In the genomic region with DNA sequence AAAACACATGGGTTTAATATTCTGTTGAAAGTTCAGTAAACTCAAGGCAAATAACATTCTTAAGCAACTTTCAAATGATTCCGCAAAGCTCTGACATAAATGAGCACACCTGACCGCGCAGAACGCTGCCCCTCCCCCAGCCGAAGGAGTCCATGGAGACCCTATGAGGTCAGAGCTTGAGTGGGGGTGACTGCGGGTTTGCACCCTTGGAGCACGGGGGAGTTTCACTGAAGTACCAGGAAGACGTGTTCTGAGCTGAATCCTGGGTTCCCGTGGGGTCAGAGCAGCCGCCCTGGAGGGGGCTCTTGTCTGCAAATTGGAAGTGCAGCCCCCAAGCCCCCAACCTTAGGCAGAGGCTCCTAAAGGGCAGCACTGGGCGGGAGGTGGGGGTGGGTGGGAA, we compare ENCODE assay signal across 18 cellular contexts.
DNase-seq lines count a peak whose midpoint lies in the region; ATAC-seq, FAIRE-seq and TF ChIP-seq lines count a peak whose summit lies in the region.
"Had no signal": no experiment of that assay in that cellular context is flagged by ENCODE, and none has a peak within 500 bp of the region (broad histone marks: within the 10 kb centered on the region; RNA-seq: fewer than 3 reads in every experiment).

No MANE protein-coding gene starts in this region.

- TF ChIP-seq CTCF in osteoblast (IDR thresholded peaks at IDR 0.05; ENCODE audit: extremely low read depth, low read depth, low read length) (no peak), pancreas (IDR thresholded peaks at IDR 0.05) (no peak)

- H3K36me3 ChIP-seq in H7 (replicated peaks; ENCODE audit: control insufficient read depth, insufficient read depth, low read length) (no peaks in the 10 kb centered on the region), osteoblast (ENCODE audit: insufficient read depth, low read length) (no peaks in the 10 kb centered on the region), pancreas (no peaks in the 10 kb centered on the region)
- H3K36me3 ChIP-seq: BE2C, HAP-1 had no signal

- no peak overlapping the region for H3K27ac ChIP-seq in osteoblast (ENCODE audit: low read depth, low read length)
- H3K27ac ChIP-seq in pancreas = no peak overlapping the region

- ATAC-seq in pancreas = no peak
- ATAC-seq: HepG2 had no signal

- no peak overlapping the region for H3K4me2 ChIP-seq in osteoblast (ENCODE audit: insufficient read depth, low read length)

- H3K9me3 ChIP-seq in osteoblast (ENCODE audit: low read depth, low read length) (no peaks in the 10 kb centered on the region), pancreas (no peaks in the 10 kb centered on the region)
- H3K9me3 ChIP-seq: BE2C, Caco-2, HAP-1 had no signal

- H3K27me3 ChIP-seq in H7 (ENCODE audit: control insufficient read depth, insufficient read depth, low read length) (peaks cover 2% of the 10 kb centered on the region; the same call in 1 of the 2 replicates), osteoblast (ENCODE audit: insufficient read depth, low read length) (no peaks in the 10 kb centered on the region), pancreas (no peaks in the 10 kb centered on the region)
- H3K27me3 ChIP-seq: BE2C had no signal

- H3K4me3 ChIP-seq in H7 (ENCODE audit: insufficient read depth, low read depth, low read length) (no peak overlapping the region), osteoblast (ENCODE audit: insufficient read depth, low read length) (no peak overlapping the region), pancreas (no peak overlapping the region)
- H3K4me3 ChIP-seq: HAP-1 had no signal

- intact Hi-C loops in pancreas (cut with DNase I) = no loop called here

- H3K4me1 ChIP-seq in osteoblast (ENCODE audit: insufficient read depth, low read length) (no peaks in the 10 kb centered on the region), pancreas (no peaks in the 10 kb centered on the region)
- H3K4me1 ChIP-seq: BE2C, Caco-2, HAP-1 had no signal

- no peak for FAIRE-seq in pancreas (lab: Jason Lieb, UNC)
- FAIRE-seq: A204.1, D721Med, HepG2 had no signal

- no peak overlapping the region for H2AFZ ChIP-seq in osteoblast (ENCODE audit: low read length)

- WGBS in pancreas, 2 donors = 39 to 47% methylated on average over 11 of the region's 11 CpGs

- no peaks in the 10 kb centered on the region for H3K79me2 ChIP-seq in osteoblast (ENCODE audit: insufficient read depth, low read length)

- no peaks in the 10 kb centered on the region for H4K20me1 ChIP-seq in osteoblast (ENCODE audit: insufficient read depth, low read length)

- peak; percentile 57 for DNase-seq in H7
- peak; percentile 52 for DNase-seq in islet precursor cell
- peak; percentile 76 for DNase-seq in osteoblast (ENCODE audit: insufficient read length, low spot score, missing footprints)
- no peak for DNase-seq in CD1c-positive myeloid dendritic cell (ENCODE audit: extremely low spot score)
- DNase-seq in DMS153 treated with DMSO at 0.1 percent for 48 hours (lab: John Stamatoyannopoulos, UW; ENCODE audit: unreplicated experiment) = no peak
- DNase-seq in pancreas = no peak
- DNase-seq: ACHN; BE2C; Caco-2; CD4-positive, CD25-positive, alpha-beta regulatory T cell; DMS79; GDM1; GOT3; KBM-7 had no signal

Comparison
In these comparisons a context has a peak if more than half of its experiments do, and no peak if none do; other contexts are left out.
1. DNase-seq: peak in H7 (single experiment), islet precursor cell (single experiment) and osteoblast (single experiment); none in CD1c-positive myeloid dendritic cell (single experiment), DMS153 treated with DMSO at 0.1 percent for 48 hours (single experiment) and pancreas (0 of 6).